In the genomic region with DNA sequence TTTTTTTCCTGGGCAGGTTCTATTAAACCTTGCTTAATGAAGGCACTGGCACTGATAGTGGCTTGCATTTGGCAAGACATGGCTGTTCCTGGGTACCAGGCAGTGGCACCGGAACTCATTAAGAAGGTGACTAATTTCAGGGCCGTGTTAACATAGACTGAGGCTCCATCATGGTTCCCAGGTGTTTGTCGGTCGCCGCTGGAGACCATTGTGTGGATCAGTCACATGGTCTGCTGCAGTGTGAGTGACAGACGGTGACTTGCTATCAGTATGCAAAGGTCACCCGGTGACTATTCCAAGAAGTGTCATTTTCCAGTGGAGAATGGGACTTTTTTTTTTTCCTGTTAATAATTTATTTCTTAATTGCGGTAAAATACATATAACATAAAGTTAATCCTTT, we compare ENCODE assay signal across 14 cellular contexts.
"Had no signal": no experiment of that assay in that cellular context is flagged by ENCODE, and none has a peak within 500 bp of the region (broad histone marks: within the 10 kb centered on the region; RNA-seq: fewer than 3 reads in every experiment).

No MANE protein-coding gene starts in this region.

- H3K27me3 ChIP-seq: gastroesophageal sphincter, heart right ventricle, thyroid gland had no signal

- DNase-seq: activated CD4-positive, alpha-beta T cell treated with anti-CD3 and anti-CD28 coated beads, Interleukin-2, amount 50 U/mL, for 48 hours; activated CD4-positive, CD25-positive, alpha-beta regulatory T cell treated with anti-CD3 and anti-CD28 coated beads, Interleukin-2, amount 50 U/mL, for 72 hours; activated naive CD4-positive, alpha-beta T cell treated with anti-CD3 and anti-CD28 coated beads for 36 hours; activated naive CD8-positive, alpha-beta T cell treated with anti-CD3 and anti-CD28 coated beads, Interleukin-2, amount 50 U/mL, for 24 hours; aorta; heart right ventricle; left colon; midbrain; stimulated activated naive B cell treated with anti-CD40 and anti-IgM and Interleukin-4, amounts not matched to agents 10 μg/mL and 1 μg/mL and 100 μg/mL, for 72 hours; T1000; thyroid gland had no signal

- H3K36me3 ChIP-seq: thyroid gland had no signal

- H3K9me3 ChIP-seq: gastroesophageal sphincter, heart right ventricle, thyroid gland had no signal

- H3K4me1 ChIP-seq: gastroesophageal sphincter, heart right ventricle, thyroid gland had no signal

- H3K4me3 ChIP-seq: gastroesophageal sphincter, heart right ventricle, lung, thyroid gland had no signal

- H3K27ac ChIP-seq: gastroesophageal sphincter, heart right ventricle, thyroid gland had no signal

- ATAC-seq: activated naive CD8-positive, alpha-beta T cell treated with anti-CD3 and anti-CD28 coated beads, Interleukin-2, amount 50 U/mL, for 24 hours; activated T-helper 17 cell treated with anti-CD3 and anti-CD28 coated beads, Interleukin-2, amount 50 U/mL, for 72 hours; gastroesophageal sphincter; left colon; stimulated activated naive B cell treated with anti-CD40 and anti-IgM and Interleukin-4, amounts not matched to agents 10 μg/mL and 1 μg/mL and 100 μg/mL, for 72 hours had no signal
